Comparison of ENCODE assay signal across 1 cellular context in the genomic region with DNA sequence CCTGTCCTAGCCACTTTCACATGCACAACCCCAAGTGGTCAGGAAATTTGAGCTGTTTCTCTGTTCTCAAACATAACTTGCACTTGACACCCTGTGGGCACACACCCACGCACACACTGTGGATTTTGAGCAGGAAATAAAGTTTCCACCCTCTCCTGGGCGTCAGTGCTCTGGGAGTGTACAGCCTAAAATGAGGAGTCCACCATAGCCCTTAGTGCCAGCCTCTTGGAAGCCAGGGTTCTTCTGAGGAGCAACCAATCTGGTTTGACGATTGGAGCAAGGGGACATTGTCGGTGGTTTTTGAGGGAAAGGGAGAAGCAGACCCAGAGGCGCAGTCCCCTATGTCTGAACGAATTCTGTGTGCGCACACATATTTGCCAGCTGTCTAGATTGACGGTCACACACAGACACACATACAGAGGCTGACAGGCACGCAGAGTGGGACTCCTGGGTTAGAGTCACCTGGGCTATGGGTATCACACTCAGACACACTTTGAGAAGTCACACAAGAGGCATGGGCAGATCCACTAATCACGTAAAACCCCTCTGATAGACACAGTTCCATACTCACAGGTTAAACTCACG.
TF ChIP-seq lines count a peak whose summit lies in the region.

No MANE protein-coding gene starts in this region.

TF ChIP-seq in H1, 55 proteins besides CTCF, POLR2A, EP300 and RAD21:
- TF ChIP-seq SUZ12 (IDR thresholded peaks at IDR 0.05; ENCODE audit: low read length) = peak; percentile 32; the same call in 1 of the 2 replicates
- TF ChIP-seq CHD2 (IDR thresholded peaks at IDR 0.05; ENCODE audit: low read length) = no peak
